16 cellular contexts compared by ENCODE assay signal in genomic region chr4:15303052-15303641, GRCh38.
DNase-seq lines count a peak whose midpoint lies in the region; ATAC-seq and TF ChIP-seq lines count a peak whose summit lies in the region.
"Had no signal": no experiment of that assay in that cellular context is flagged by ENCODE, and none has a peak within 500 bp of the region (broad histone marks: within the 10 kb centered on the region; RNA-seq: fewer than 3 reads in every experiment).

No MANE protein-coding gene starts in this region.

- CTCF ChIA-PET in AG04449 (lab: Yijun Ruan, JAX): interaction anchor here (0.8 to 2.1 kb wide), 4 partner anchors 14 to 94 kb away, joined by 3 to 4 read pairs (median 4); no protein-coding TSS in a partner anchor

- H3K4me1 ChIP-seq in mesenchymal stem cell (ENCODE audit: control insufficient read depth, insufficient read depth, low read depth, low read length): no peaks in the 10 kb centered on the region
- H3K4me1 ChIP-seq: Peyer's patch had no signal

- H3K4me3 Mint-ChIP-seq in activated T-helper 17 cell treated with anti-CD3 and anti-CD28 coated beads, Interleukin-2, amount 50 U/mL, for 72 hours: no peak overlapping the region
- H3K4me3 Mint-ChIP-seq: dendritic cell treated with granulocyte-macrophage colony-stimulating factor and Interleukin-4, amounts not matched to agents 40 ng/mL and 50 ng/mL, for 4 days; stimulated activated naive B cell treated with anti-CD40 and anti-IgM and Interleukin-4, amounts not matched to agents 10 μg/mL and 1 μg/mL and 100 μg/mL, for 72 hours had no signal

- peaks cover 13% of the 10 kb centered on the region for H3K27me3 Mint-ChIP-seq in activated T-helper 17 cell treated with anti-CD3 and anti-CD28 coated beads, Interleukin-2, amount 50 U/mL, for 72 hours
- H3K27me3 Mint-ChIP-seq: dendritic cell treated with granulocyte-macrophage colony-stimulating factor and Interleukin-4, amounts not matched to agents 40 ng/mL and 50 ng/mL, for 4 days had no signal

- H4K91ac ChIP-seq in mesenchymal stem cell (ENCODE audit: low read length): peak overlapping the region; percentile 10

- H3K27ac ChIP-seq in mesenchymal stem cell (ENCODE audit: low read length, poor library complexity, severe bottlenecking): peak overlapping the region; percentile 27

- no peaks in the 10 kb centered on the region for H3K36me3 Mint-ChIP-seq in activated T-helper 17 cell treated with anti-CD3 and anti-CD28 coated beads, Interleukin-2, amount 50 U/mL, for 72 hours (ENCODE audit: low read depth)
- H3K36me3 Mint-ChIP-seq: naive B cell; stimulated activated naive B cell treated with anti-CD40 and anti-IgM and Interleukin-4, amounts not matched to agents 10 μg/mL and 1 μg/mL and 100 μg/mL, for 72 hours had no signal

- no peak for TF ChIP-seq CTCF in AG04449 (IDR thresholded peaks at IDR 0.05; ENCODE audit: insufficient read depth, low read length, missing control alignments)

- no peaks in the 10 kb centered on the region for H3K9me3 ChIP-seq in MG63
- H3K9me3 ChIP-seq in mesenchymal stem cell (ENCODE audit: control insufficient read depth, low read length): no peaks in the 10 kb centered on the region
- H3K9me3 ChIP-seq: Peyer's patch had no signal

- H2BK120ac ChIP-seq in mesenchymal stem cell (ENCODE audit: low read depth, low read length): peak overlapping the region; percentile 82

- peak overlapping the region; percentile 34 for H3K9ac ChIP-seq in mesenchymal stem cell (ENCODE audit: low read length)

- H3K18ac ChIP-seq in mesenchymal stem cell (ENCODE audit: low read depth in 1 of 2, low read length in 2 of 2): peak overlapping the region; percentile 65 to 86

- WGBS in mesenchymal stem cell: under 1% methylated on average over 2 of the region's 2 CpGs

- no peak overlapping the region for H2BK5ac ChIP-seq in mesenchymal stem cell (ENCODE audit: low read depth, low read length, poor library complexity, severe bottlenecking)

- peak overlapping the region; percentile 10 for H4K8ac ChIP-seq in mesenchymal stem cell (ENCODE audit: low read length)

- no peak overlapping the region for H2AFZ ChIP-seq in mesenchymal stem cell (ENCODE audit: low read depth, low read length)

- H3K27ac Mint-ChIP-seq in activated T-helper 17 cell treated with anti-CD3 and anti-CD28 coated beads, Interleukin-2, amount 50 U/mL, for 72 hours: no peak overlapping the region
- H3K27ac Mint-ChIP-seq: dendritic cell treated with granulocyte-macrophage colony-stimulating factor and Interleukin-4, amounts not matched to agents 40 ng/mL and 50 ng/mL, for 4 days; stimulated activated naive B cell treated with anti-CD40 and anti-IgM and Interleukin-4, amounts not matched to agents 10 μg/mL and 1 μg/mL and 100 μg/mL, for 72 hours had no signal

- peak overlapping the region in 1 of 2 experiments; percentile 69 for H3K4ac ChIP-seq in mesenchymal stem cell (ENCODE audit: low read depth in 1 of 2, low read length in 2 of 2)

- DNase-seq in AG04449 (ENCODE audit: low read depth, low spot score) (peak; percentile 87), MG63 (peak; percentile 25), dedifferentiated amniotic fluid mesenchymal stem cell (ENCODE audit: extremely low spot score) (peak; percentile 72), mesenchymal stem cell (peak; percentile 96), D341Med (ENCODE audit: low spot score) (no peak)
- DNase-seq in activated CD8-positive, alpha-beta memory T cell treated with anti-CD3 and anti-CD28 coated beads for 24 hours: no peak
- no peak for DNase-seq in activated CD8-positive, alpha-beta memory T cell treated with anti-CD3 and anti-CD28 coated beads, Interleukin-2, amount 50 U/mL, for 48 hours
- DNase-seq: activated CD4-positive, CD25-positive, alpha-beta regulatory T cell; activated gamma-delta T cell treated with Interleukin-2 at 50 U/mL for 16 hours; AML-193; KBM-7; naive B cell; Peyer's patch; stimulated activated naive B cell treated with anti-CD40 and anti-IgM and Interleukin-4, amounts not matched to agents 10 μg/mL and 1 μg/mL and 100 μg/mL, for 72 hours had no signal

- H3K9me3 Mint-ChIP-seq in activated T-helper 17 cell treated with anti-CD3 and anti-CD28 coated beads, Interleukin-2, amount 50 U/mL, for 72 hours: peaks cover 5% of the 10 kb centered on the region
- H3K9me3 Mint-ChIP-seq: dendritic cell treated with granulocyte-macrophage colony-stimulating factor and Interleukin-4, amounts not matched to agents 40 ng/mL and 50 ng/mL, for 4 days had no signal

- H3K36me3 ChIP-seq in MG63 (no peaks in the 10 kb centered on the region), mesenchymal stem cell (ENCODE audit: control insufficient read depth in 1 of 2, insufficient read depth in 2 of 2, low read depth in 1 of 2, low read length in 2 of 2) (no peaks in the 10 kb centered on the region)
- H3K36me3 ChIP-seq: Peyer's patch had no signal

- H3K27me3 ChIP-seq in MG63 (no peaks in the 10 kb centered on the region), mesenchymal stem cell (ENCODE audit: control insufficient read depth in 1 of 2, insufficient read depth in 1 of 2, low read length in 2 of 2) (no peaks in the 10 kb centered on the region)
- H3K27me3 ChIP-seq: Peyer's patch had no signal

- ATAC-seq in activated T-helper 17 cell treated with anti-CD3 and anti-CD28 coated beads, Interleukin-2, amount 50 U/mL, for 72 hours (replicated peaks): no peak
- ATAC-seq: stimulated activated naive B cell treated with anti-CD40 and anti-IgM and Interleukin-4, amounts not matched to agents 10 μg/mL and 1 μg/mL and 100 μg/mL, for 72 hours had no signal

- no peak overlapping the region for H3K23ac ChIP-seq in mesenchymal stem cell (ENCODE audit: low read length in 2 of 2)

- no peak overlapping the region for H3K14ac ChIP-seq in mesenchymal stem cell (ENCODE audit: low read length in 2 of 2)

- H2AK5ac ChIP-seq in mesenchymal stem cell (ENCODE audit: low read length, severe bottlenecking): no peak overlapping the region

- H3K4me1 Mint-ChIP-seq in activated T-helper 17 cell treated with anti-CD3 and anti-CD28 coated beads, Interleukin-2, amount 50 U/mL, for 72 hours: no peaks in the 10 kb centered on the region

- POLR2A ChIA-PET in AG04449 (lab: Yijun Ruan, JAX): no interaction called here

- H2BK15ac ChIP-seq in mesenchymal stem cell (ENCODE audit: low read depth, poor library complexity, severe bottlenecking): no peak overlapping the region

- peak overlapping the region; percentile 57 to 70 for H2BK12ac ChIP-seq in mesenchymal stem cell (ENCODE audit: low read length in 2 of 2)

- no peak overlapping the region for H3K4me2 ChIP-seq in mesenchymal stem cell (ENCODE audit: low read length, poor library complexity, severe bottlenecking)

- H3K79me1 ChIP-seq in mesenchymal stem cell (replicated peaks; ENCODE audit: low read length, poor library complexity, severe bottlenecking): no peaks in the 10 kb centered on the region

- H3K4me3 ChIP-seq in AG04449 (ENCODE audit: low read depth, low read length) (no peak overlapping the region), MG63 (no peak overlapping the region), mesenchymal stem cell (ENCODE audit: insufficient read depth in 1 of 2, low read depth in 1 of 2, low read length in 2 of 2) (no peak overlapping the region)
- H3K4me3 ChIP-seq: Peyer's patch had no signal

Comparison
In these comparisons a context has a peak if more than half of its experiments do, and no peak if none do; other contexts are left out.
1. DNase-seq: peak in AG04449 (single experiment), MG63 (single experiment), dedifferentiated amniotic fluid mesenchymal stem cell (single experiment) and mesenchymal stem cell (single experiment); none in activated CD8-positive, alpha-beta memory T cell treated with anti-CD3 and anti-CD28 coated beads for 24 hours (single experiment), activated CD8-positive, alpha-beta memory T cell treated with anti-CD3 and anti-CD28 coated beads, Interleukin-2, amount 50 U/mL, for 48 hours (single experiment) and D341Med (single experiment).